In the genomic region with DNA sequence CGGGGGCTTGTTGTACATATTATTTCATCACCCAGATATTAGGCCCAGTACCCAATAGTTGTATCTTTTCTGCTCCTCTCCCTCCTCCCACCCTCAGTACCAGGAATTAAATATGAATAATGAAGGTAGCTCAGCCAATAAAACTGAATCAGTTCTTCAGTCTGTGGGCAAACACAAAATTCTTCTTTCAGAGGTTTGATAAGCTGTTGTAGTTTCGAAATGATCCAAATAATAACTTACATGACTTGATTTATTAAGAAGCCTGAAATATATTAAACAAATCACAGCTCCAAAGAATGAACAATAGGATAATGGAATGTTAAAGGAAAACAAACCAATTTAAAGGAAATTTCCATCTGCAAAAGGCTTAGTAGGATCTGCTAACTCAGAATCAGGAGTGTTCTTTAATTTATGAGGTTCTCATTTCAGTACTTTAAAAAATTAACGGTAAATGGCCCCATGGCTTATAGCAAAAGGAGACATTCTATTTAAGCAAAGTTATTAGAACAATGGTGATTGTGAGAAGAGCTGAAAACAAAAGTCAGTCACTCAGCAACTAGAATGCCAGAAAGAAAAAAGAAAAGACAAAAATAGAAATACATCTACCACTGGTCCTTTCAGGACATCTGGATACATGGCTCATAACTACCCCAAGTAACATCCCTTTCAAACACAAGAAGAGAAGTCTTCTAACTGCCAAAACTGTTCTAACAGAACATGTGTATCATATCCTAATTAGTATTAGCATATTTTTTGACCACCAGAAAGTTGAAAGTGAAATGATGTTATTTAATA, we compare ENCODE assay signal across 15 cellular contexts.
A peak's percentile ranks its signal among the peaks of the same experiment; 100 is the strongest.
DNase-seq lines count a peak whose midpoint lies in the region; ATAC-seq and TF ChIP-seq lines count a peak whose summit lies in the region.
"Had no signal": no experiment of that assay in that cellular context is flagged by ENCODE, and none has a peak within 500 bp of the region (broad histone marks: within the 10 kb centered on the region; RNA-seq: fewer than 3 reads in every experiment).

No MANE protein-coding gene starts in this region.

- no peak overlapping the region for H2AFZ ChIP-seq in PC-9

- no peak overlapping the region for H3K4me2 ChIP-seq in PC-9

- peaks cover 4% of the 10 kb centered on the region for H3F3A ChIP-seq in PC-9 (ENCODE audit: insufficient read depth, low read depth)

- peaks cover 3% of the 10 kb centered on the region for H3K9me3 Mint-ChIP-seq in Calu3 (ENCODE audit: low read depth, unreplicated experiment)
- H3K9me3 Mint-ChIP-seq in natural killer cell treated with Interleukin-12 subunit alpha and Interleukin-12 subunit beta and Interleukin-15 and Interleukin-18, amount 100 ng/mL, for 72 hours = no peaks in the 10 kb centered on the region

- DNase-seq in Calu3 (no peak), PC-9 (no peak), esophagus squamous epithelium (lab: John Stamatoyannopoulos, UW) (no peak), dedifferentiated amniotic fluid mesenchymal stem cell (ENCODE audit: extremely low spot score) (no peak), Peyer's patch (no peak), COLO668 (lab: John Stamatoyannopoulos, UW; ENCODE audit: unreplicated experiment) (no peak), kidney glomerular epithelial cell (lab: John Stamatoyannopoulos, UW) (no peak)
- DNase-seq in natural killer cell treated with Interleukin-12 subunit alpha and Interleukin-12 subunit beta and Interleukin-15 and Interleukin-18, amount 100 ng/mL, for 72 hours (ENCODE audit: low spot score) = no peak
- DNase-seq: anterior cingulate cortex; BE2C; DMS79 treated with DMSO at 0.1 percent for 48 hours; effector CD8-positive, alpha-beta T cell; NCI-H187; occipital lobe; SHP77 treated with DMSO at 0.1 percent for 48 hours had no signal

- intact Hi-C loops in Calu3 (cut with micrococcal nuclease; ENCODE audit: unreplicated experiment) = no loop called here
- intact Hi-C loops in PC-9 (cut with micrococcal nuclease; ENCODE audit: unreplicated experiment) = no loop called here
- intact Hi-C loops in esophagus squamous epithelium (cut with DNase I) = no loop called here

- H3K36me3 ChIP-seq in PC-9 (ENCODE audit: low read depth) (no peaks in the 10 kb centered on the region), esophagus squamous epithelium (no peaks in the 10 kb centered on the region), Peyer's patch (no peaks in the 10 kb centered on the region)
- H3K36me3 ChIP-seq: BE2C had no signal

- no peak for TF ChIP-seq CTCF in Calu3 (IDR thresholded peaks at IDR 0.05; ENCODE audit: unreplicated experiment)
- no peak for TF ChIP-seq CTCF in PC-9 (conservative IDR thresholded peaks at IDR 0.05)
- no peak for TF ChIP-seq CTCF in esophagus squamous epithelium (IDR thresholded peaks at IDR 0.05)
- no peak for TF ChIP-seq CTCF in Peyer's patch (IDR thresholded peaks at IDR 0.05)

- H3K27me3 ChIP-seq in PC-9 (ENCODE audit: insufficient read depth, low read depth) (no peaks in the 10 kb centered on the region), esophagus squamous epithelium (no peaks in the 10 kb centered on the region), Peyer's patch (no peaks in the 10 kb centered on the region)
- H3K27me3 ChIP-seq: BE2C had no signal

- H3K27ac Mint-ChIP-seq in Calu3 (ENCODE audit: unreplicated experiment) = peak overlapping the region; percentile 26
- peak overlapping the region; percentile 46 to 62 for H3K27ac Mint-ChIP-seq in natural killer cell treated with Interleukin-12 subunit alpha and Interleukin-12 subunit beta and Interleukin-15 and Interleukin-18, amount 100 ng/mL, for 72 hours

- no peaks in the 10 kb centered on the region for H4K20me1 ChIP-seq in PC-9 (ENCODE audit: insufficient read depth)

- H3K9me2 ChIP-seq in PC-9 (ENCODE audit: insufficient read depth) = no peaks in the 10 kb centered on the region

- peaks cover 36% of the 10 kb centered on the region for H3K4me1 Mint-ChIP-seq in Calu3 (ENCODE audit: low read depth, unreplicated experiment)
- peaks cover 43 to 44% of the 10 kb centered on the region in 2 donors for H3K4me1 Mint-ChIP-seq in natural killer cell treated with Interleukin-12 subunit alpha and Interleukin-12 subunit beta and Interleukin-15 and Interleukin-18, amount 100 ng/mL, for 72 hours (ENCODE audit: low read depth in 2 of 2)

- H3K4me3 Mint-ChIP-seq in Calu3 (ENCODE audit: low read depth, unreplicated experiment) = no peak overlapping the region
- H3K4me3 Mint-ChIP-seq in natural killer cell treated with Interleukin-12 subunit alpha and Interleukin-12 subunit beta and Interleukin-15 and Interleukin-18, amount 100 ng/mL, for 72 hours = peak overlapping the region; percentile 18

- H3K36me3 Mint-ChIP-seq in Calu3 (ENCODE audit: insufficient read depth, unreplicated experiment) = no peaks in the 10 kb centered on the region
- peaks cover 10% of the 10 kb centered on the region for H3K36me3 Mint-ChIP-seq in natural killer cell treated with Interleukin-12 subunit alpha and Interleukin-12 subunit beta and Interleukin-15 and Interleukin-18, amount 100 ng/mL, for 72 hours

- H3K4me1 ChIP-seq in PC-9 (replicated peaks; ENCODE audit: insufficient read depth) (peaks cover 8% of the 10 kb centered on the region; the same call in 1 of the 2 replicates), esophagus squamous epithelium (peaks cover 0 to 39% (median 5%) of the 10 kb centered on the region in 3 donors), Peyer's patch (peaks cover 0 to under 1% (median 0%) of the 10 kb centered on the region in 4 donors)
- H3K4me1 ChIP-seq: BE2C had no signal

- H3K9me3 ChIP-seq in PC-9 (ENCODE audit: insufficient read depth, low read depth) (no peaks in the 10 kb centered on the region), esophagus squamous epithelium (no peaks in the 10 kb centered on the region), Peyer's patch (no peaks in the 10 kb centered on the region)
- H3K9me3 ChIP-seq: BE2C had no signal

- H3K79me2 ChIP-seq in PC-9 (ENCODE audit: low read depth) = peaks cover 43% of the 10 kb centered on the region

- BruUV-seq in Calu3 (replicated peaks; lab: Mats Ljungman, UMichigan) (no TSS peak), PC-9 (replicated peaks; lab: Mats Ljungman, UMichigan) (no TSS peak)

- no peaks in the 10 kb centered on the region for H3K27me3 Mint-ChIP-seq in Calu3 (ENCODE audit: unreplicated experiment)
- no peaks in the 10 kb centered on the region for H3K27me3 Mint-ChIP-seq in natural killer cell treated with Interleukin-12 subunit alpha and Interleukin-12 subunit beta and Interleukin-15 and Interleukin-18, amount 100 ng/mL, for 72 hours

- POLR2A ChIA-PET in PC-9 (lab: Charles Lee; ENCODE audit: unreplicated experiment) = no interaction called here

- TF ChIP-seq POLR2A in esophagus squamous epithelium (IDR thresholded peaks at IDR 0.05) (no peak), Peyer's patch (IDR thresholded peaks at IDR 0.05) (no peak)

- ATAC-seq in natural killer cell treated with Interleukin-12 subunit alpha and Interleukin-12 subunit beta and Interleukin-15 and Interleukin-18, amount 100 ng/mL, for 72 hours = no peak

- H3K4me3 ChIP-seq in PC-9 (no peak overlapping the region), esophagus squamous epithelium (no peak overlapping the region), Peyer's patch (no peak overlapping the region)

- H3K27ac ChIP-seq in PC-9 (0 out of 2 replicates have a peak overlapping the region, but pooled peaks have one; percentile 5), esophagus squamous epithelium (peak overlapping the region in 3 of 4 donors; percentile 24 to 56 (median 25)), Peyer's patch (peak overlapping the region in 1 of 4 donors; percentile 23)

- WGBS in esophagus squamous epithelium, 2 donors = 69 to 72% methylated on average over 3 of the region's 3 CpGs

- CTCF ChIA-PET in Calu3 (lab: Charles Lee) = no interaction called here
- CTCF ChIA-PET in PC-9 (lab: Charles Lee) = interaction anchor here (0.7 kb wide), 1 partner anchor 10 kb away, joined by 10 read pairs; no protein-coding TSS in a partner anchor
